In the genomic region with DNA sequence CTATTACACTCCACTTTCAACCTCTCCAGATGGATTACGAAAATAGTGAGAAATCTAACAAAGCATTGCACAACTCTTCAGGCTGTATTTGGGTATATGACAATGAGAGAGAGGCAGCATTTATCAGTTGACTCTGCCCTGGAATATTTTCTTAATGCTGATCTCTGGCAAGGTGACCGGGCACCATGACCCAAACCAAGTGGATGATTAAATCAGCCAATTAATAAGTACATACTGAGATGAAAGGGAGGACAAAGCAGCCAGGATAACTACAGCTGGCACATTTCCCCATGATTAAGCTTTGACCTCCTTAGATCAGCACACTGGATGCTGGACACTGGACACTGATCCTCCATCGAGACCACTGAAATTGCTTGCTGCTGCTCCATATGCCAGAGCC, we compare ENCODE assay signal across 2 cellular contexts.
TF ChIP-seq lines count a peak whose summit lies in the region.

No MANE protein-coding gene starts in this region.

TF ChIP-seq in GM23338, 12 proteins besides CTCF, POLR2A, EP300 and RAD21 (continued from another document):
- TF ChIP-seq, protein P1, sequence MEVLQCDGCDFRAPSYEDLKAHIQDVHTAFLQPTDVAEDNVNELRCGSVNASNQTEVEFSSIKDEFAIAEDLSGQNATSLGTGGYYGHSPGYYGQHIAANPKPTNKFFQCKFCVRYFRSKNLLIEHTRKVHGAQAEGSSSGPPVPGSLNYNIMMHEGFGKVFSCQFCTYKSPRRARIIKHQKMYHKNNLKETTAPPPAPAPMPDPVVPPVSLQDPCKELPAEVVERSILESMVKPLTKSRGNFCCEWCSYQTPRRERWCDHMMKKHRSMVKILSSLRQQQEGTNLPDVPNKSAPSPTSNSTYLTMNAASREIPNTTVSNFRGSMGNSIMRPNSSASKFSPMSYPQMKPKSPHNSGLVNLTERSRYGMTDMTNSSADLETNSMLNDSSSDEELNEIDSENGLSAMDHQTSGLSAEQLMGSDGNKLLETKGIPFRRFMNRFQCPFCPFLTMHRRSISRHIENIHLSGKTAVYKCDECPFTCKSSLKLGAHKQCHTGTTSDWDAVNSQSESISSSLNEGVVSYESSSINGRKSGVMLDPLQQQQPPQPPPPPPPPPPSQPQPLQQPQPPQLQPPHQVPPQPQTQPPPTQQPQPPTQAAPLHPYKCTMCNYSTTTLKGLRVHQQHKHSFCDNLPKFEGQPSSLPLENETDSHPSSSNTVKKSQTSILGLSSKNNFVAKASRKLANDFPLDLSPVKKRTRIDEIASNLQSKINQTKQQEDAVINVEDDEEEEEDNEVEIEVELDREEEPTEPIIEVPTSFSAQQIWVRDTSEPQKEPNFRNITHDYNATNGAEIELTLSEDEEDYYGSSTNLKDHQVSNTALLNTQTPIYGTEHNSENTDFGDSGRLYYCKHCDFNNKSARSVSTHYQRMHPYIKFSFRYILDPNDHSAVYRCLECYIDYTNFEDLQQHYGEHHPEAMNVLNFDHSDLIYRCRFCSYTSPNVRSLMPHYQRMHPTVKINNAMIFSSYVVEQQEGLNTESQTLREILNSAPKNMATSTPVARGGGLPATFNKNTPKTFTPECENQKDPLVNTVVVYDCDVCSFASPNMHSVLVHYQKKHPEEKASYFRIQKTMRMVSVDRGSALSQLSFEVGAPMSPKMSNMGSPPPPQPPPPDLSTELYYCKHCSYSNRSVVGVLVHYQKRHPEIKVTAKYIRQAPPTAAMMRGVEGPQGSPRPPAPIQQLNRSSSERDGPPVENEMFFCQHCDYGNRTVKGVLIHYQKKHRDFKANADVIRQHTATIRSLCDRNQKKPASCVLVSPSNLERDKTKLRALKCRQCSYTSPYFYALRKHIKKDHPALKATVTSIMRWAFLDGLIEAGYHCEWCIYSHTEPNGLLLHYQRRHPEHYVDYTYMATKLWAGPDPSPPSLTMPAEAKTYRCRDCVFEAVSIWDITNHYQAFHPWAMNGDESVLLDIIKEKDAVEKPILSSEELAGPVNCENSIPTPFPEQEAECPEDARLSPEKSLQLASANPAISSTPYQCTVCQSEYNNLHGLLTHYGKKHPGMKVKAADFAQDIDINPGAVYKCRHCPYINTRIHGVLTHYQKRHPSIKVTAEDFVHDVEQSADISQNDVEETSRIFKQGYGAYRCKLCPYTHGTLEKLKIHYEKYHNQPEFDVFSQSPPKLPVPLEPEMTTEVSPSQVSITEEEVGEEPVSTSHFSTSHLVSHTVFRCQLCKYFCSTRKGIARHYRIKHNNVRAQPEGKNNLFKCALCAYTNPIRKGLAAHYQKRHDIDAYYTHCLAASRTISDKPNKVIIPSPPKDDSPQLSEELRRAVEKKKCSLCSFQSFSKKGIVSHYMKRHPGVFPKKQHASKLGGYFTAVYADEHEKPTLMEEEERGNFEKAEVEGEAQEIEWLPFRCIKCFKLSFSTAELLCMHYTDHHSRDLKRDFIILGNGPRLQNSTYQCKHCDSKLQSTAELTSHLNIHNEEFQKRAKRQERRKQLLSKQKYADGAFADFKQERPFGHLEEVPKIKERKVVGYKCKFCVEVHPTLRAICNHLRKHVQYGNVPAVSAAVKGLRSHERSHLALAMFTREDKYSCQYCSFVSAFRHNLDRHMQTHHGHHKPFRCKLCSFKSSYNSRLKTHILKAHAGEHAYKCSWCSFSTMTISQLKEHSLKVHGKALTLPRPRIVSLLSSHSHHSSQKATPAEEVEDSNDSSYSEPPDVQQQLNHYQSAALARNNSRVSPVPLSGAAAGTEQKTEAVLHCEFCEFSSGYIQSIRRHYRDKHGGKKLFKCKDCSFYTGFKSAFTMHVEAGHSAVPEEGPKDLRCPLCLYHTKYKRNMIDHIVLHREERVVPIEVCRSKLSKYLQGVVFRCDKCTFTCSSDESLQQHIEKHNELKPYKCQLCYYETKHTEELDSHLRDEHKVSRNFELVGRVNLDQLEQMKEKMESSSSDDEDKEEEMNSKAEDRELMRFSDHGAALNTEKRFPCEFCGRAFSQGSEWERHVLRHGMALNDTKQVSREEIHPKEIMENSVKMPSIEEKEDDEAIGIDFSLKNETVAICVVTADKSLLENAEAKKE (CRISPR knock-in tag; IDR thresholded peaks at IDR 0.05): no peak
- no peak for TF ChIP-seq POLR2AphosphoS5 (IDR thresholded peaks at IDR 0.05; ENCODE audit: low read depth)
- TF ChIP-seq NANOG (IDR thresholded peaks at IDR 0.05; ENCODE audit: borderline replicate concordance): no peak
- no peak for TF ChIP-seq ZNF331 (CRISPR knock-in tag; IDR thresholded peaks at IDR 0.05; ENCODE audit: low read depth)
- TF ChIP-seq, protein P2, sequence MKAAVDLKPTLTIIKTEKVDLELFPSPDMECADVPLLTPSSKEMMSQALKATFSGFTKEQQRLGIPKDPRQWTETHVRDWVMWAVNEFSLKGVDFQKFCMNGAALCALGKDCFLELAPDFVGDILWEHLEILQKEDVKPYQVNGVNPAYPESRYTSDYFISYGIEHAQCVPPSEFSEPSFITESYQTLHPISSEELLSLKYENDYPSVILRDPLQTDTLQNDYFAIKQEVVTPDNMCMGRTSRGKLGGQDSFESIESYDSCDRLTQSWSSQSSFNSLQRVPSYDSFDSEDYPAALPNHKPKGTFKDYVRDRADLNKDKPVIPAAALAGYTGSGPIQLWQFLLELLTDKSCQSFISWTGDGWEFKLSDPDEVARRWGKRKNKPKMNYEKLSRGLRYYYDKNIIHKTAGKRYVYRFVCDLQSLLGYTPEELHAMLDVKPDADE (IDR thresholded peaks at IDR 0.05): no peak
- no peak for TF ChIP-seq JUNB (IDR thresholded peaks at IDR 0.05; ENCODE audit: unreplicated experiment)
- TF ChIP-seq EZH2 (IDR thresholded peaks at IDR 0.05; ENCODE audit: low read depth, unreplicated experiment): no peak
- TF ChIP-seq ZNF114 (CRISPR knock-in tag; IDR thresholded peaks at IDR 0.05): no peak
- no peak for TF ChIP-seq STAT1 (IDR thresholded peaks at IDR 0.05; ENCODE audit: unreplicated experiment)
- TF ChIP-seq EZH2phosphoT487 (IDR thresholded peaks at IDR 0.05; ENCODE audit: unreplicated experiment): no peak
TF ChIP-seq in GM23338: peak in this region for 0.

TF ChIP-seq in liver, 16 proteins besides CTCF, POLR2A, EP300 and RAD21 (continued from another document):
- TF ChIP-seq, protein P3, sequence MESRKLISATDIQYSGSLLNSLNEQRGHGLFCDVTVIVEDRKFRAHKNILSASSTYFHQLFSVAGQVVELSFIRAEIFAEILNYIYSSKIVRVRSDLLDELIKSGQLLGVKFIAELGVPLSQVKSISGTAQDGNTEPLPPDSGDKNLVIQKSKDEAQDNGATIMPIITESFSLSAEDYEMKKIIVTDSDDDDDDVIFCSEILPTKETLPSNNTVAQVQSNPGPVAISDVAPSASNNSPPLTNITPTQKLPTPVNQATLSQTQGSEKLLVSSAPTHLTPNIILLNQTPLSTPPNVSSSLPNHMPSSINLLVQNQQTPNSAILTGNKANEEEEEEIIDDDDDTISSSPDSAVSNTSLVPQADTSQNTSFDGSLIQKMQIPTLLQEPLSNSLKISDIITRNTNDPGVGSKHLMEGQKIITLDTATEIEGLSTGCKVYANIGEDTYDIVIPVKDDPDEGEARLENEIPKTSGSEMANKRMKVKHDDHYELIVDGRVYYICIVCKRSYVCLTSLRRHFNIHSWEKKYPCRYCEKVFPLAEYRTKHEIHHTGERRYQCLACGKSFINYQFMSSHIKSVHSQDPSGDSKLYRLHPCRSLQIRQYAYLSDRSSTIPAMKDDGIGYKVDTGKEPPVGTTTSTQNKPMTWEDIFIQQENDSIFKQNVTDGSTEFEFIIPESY (IDR thresholded peaks at IDR 0.05): peak; percentile 75
- TF ChIP-seq JUND (IDR thresholded peaks at IDR 0.05) (peak; percentile 58 to 88), YY1 (IDR thresholded peaks at IDR 0.05) (peak; percentile 89), HNF4A (conservative IDR thresholded peaks at IDR 0.05) (peak; percentile 85 to 92), TAF1 (conservative IDR thresholded peaks at IDR 0.05) (peak; percentile 43), FOXA1 (IDR thresholded peaks at IDR 0.05) (peak; percentile 83), SP1 (IDR thresholded peaks at IDR 0.05) (peak; percentile 84)
- TF ChIP-seq, protein P4, sequence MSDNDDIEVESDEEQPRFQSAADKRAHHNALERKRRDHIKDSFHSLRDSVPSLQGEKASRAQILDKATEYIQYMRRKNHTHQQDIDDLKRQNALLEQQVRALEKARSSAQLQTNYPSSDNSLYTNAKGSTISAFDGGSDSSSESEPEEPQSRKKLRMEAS (IDR thresholded peaks at IDR 0.05): peak; percentile 76
